1 cellular context compared by ENCODE assay signal in genomic region chr5:179211076-179211475, GRCh38.
TF ChIP-seq lines count a peak whose summit lies in the region.

No MANE protein-coding gene starts in this region.

TF ChIP-seq in H1, 55 proteins besides CTCF, POLR2A, EP300 and RAD21 (continued from another document):
- no peak for TF ChIP-seq HDAC2 (IDR thresholded peaks at IDR 0.05; ENCODE audit: borderline replicate concordance in 1 of 2, low read depth in 2 of 2, low read length in 2 of 2)
- no peak for TF ChIP-seq CEBPB (IDR thresholded peaks at IDR 0.05; ENCODE audit: low read depth, low read length)
- no peak for TF ChIP-seq USF2 (IDR thresholded peaks at IDR 0.05; ENCODE audit: low read length)
- TF ChIP-seq BCL11A (IDR thresholded peaks at IDR 0.05; ENCODE audit: low read depth in 2 of 2, low read length in 2 of 2): no peak
- TF ChIP-seq SP4 (IDR thresholded peaks at IDR 0.05; ENCODE audit: low read length): no peak
- no peak for TF ChIP-seq NANOG (IDR thresholded peaks at IDR 0.05; ENCODE audit: insufficient read depth, low read depth, low read length, poor library complexity, severe bottlenecking)
- TF ChIP-seq FOSL1 (IDR thresholded peaks at IDR 0.05; ENCODE audit: insufficient read depth, low read depth, low read length): no peak
- no peak for TF ChIP-seq EZH2 (IDR thresholded peaks at IDR 0.05; ENCODE audit: low read depth, low read length, severe bottlenecking)
- TF ChIP-seq TBP (IDR thresholded peaks at IDR 0.05; ENCODE audit: low read depth, low read length): no peak
